ENCODE assay signal across 8 cellular contexts in the genomic region with DNA sequence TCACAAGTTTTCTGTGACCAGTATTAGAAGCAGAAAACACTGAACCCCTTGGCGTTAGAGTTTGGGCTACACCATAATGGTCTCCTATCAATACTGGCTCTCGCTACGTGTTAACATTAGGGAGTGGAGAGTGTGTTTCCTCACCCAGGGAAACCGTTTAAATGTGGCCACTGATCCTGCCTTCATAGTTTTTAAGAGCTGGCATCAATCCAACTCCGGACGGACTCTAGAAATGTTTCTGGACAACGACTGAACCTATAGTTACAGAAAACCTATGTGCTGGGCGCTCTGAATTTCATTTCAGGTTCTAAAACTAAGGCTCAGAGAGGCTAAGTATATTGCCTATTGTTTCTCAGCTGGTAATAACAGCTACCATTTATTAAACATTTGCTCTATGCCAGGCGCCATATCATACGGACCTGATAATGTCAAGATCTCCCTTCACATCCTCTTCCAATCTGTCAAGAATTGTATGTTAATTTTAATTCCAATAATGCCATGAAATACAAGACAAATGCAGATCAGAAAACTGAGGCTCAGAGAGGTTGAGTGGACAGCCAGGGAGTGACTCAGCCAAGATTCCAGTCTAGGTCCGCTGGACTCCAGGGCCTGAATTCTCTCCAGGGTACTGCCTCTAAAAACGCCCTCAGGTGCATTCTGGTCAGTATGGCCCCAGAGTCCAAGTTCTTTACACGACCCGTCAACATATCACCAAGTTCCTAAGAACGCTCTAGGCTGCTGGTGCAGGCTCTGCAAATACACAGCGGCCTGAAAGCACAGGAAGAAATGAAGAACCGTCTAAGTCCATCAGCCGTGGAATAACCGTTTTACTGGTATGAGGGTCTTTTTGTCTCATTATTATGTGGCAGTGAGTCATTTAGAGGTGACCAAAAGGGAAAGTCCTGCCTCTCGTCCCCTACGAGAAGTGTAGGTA. TPM values are rescaled to one million over a fixed set of nuclear protein-coding genes. Genes with fewer than 3 reads are reported as not detected.
DNase-seq lines count a peak whose midpoint lies in the region; TF ChIP-seq lines count a peak whose summit lies in the region.

No MANE protein-coding gene starts in this region.

- intact Hi-C loops in lower leg skin (cut with DNase I; ENCODE audit: low total_unique reads): no loop called here
- intact Hi-C loops in tibial artery (cut with DNase I; ENCODE audit: low total_unique reads): no loop called here

- H3K27ac Mint-ChIP-seq in chondrocyte (ENCODE audit: unreplicated experiment): peak overlapping the region; percentile 100

- H3K4me1 Mint-ChIP-seq in chondrocyte (ENCODE audit: low read depth): peaks cover 62% of the 10 kb centered on the region

- peaks cover 0 to 43% (median 21%) of the 10 kb centered on the region in 4 donors for H3K4me1 ChIP-seq in tibial artery

- H3K27me3 ChIP-seq in tibial artery: no peaks in the 10 kb centered on the region

- H3K4me3 ChIP-seq in lower leg skin (ENCODE audit: low read depth, poor library complexity, severe bottlenecking) (peak overlapping the region; percentile 83), tibial artery (peak overlapping the region; percentile 60 to 90)

- H3K27ac ChIP-seq in tibial artery: peak overlapping the region; percentile 87 to 97

- peaks cover 3% of the 10 kb centered on the region for H3K9me3 Mint-ChIP-seq in chondrocyte (ENCODE audit: low read depth)

- peak overlapping the region; percentile 98 for H3K4me3 Mint-ChIP-seq in chondrocyte (ENCODE audit: unreplicated experiment)

- no peaks in the 10 kb centered on the region for H3K27me3 Mint-ChIP-seq in chondrocyte (ENCODE audit: low read depth)

- no peaks in the 10 kb centered on the region for H3K36me3 ChIP-seq in tibial artery

- TF ChIP-seq CTCF in chondrocyte (IDR thresholded peaks at IDR 0.05) (no peak), lower leg skin (IDR thresholded peaks at IDR 0.05) (no peak), tibial artery (IDR thresholded peaks at IDR 0.05) (no peak)

- H3K36me3 Mint-ChIP-seq in chondrocyte (ENCODE audit: low read depth): no peaks in the 10 kb centered on the region

- H3K9me3 ChIP-seq in tibial artery: no peaks in the 10 kb centered on the region

- TF ChIP-seq POLR2A in lower leg skin (IDR thresholded peaks at IDR 0.05): no peak

- DNase-seq in NOMO-1 treated with DMSO at 0.1 percent for 48 hours (lab: John Stamatoyannopoulos, UW; ENCODE audit: unreplicated experiment): peak; percentile 59
- DNase-seq in NOMO-1 treated with dmso at 0.1 percent for 144 hours (lab: John Stamatoyannopoulos, UW; ENCODE audit: unreplicated experiment): no peak
- DNase-seq in NCI-H748 treated with DMSO at 0.1 percent for 48 hours (lab: John Stamatoyannopoulos, UW): peak; percentile 50
- DNase-seq in chondrocyte (ENCODE audit: low spot score): no peak
- DNase-seq in lower leg skin (ENCODE audit: low spot score in 2 of 2): peak; percentile 26 to 85
- peak; percentile 22 to 66 for DNase-seq in tibial artery
- no peak for DNase-seq in SK-N-DZ (ENCODE audit: low spot score)
- DNase-seq in GDM1 (lab: John Stamatoyannopoulos, UW): no peak

- 16 to 19% methylated on average over 21 of the region's 21 CpGs for whole genome bisulfite sequencing in lower leg skin, 2 donors

RNA-seq across cellular contexts. Expression of a gene that starts 0.9 kb away (rescaled TPM):
- total RNA-seq in chondrocyte (59.9 to 92.6 TPM (median 78.9 TPM) in 3 replicates), lower leg skin (10 to 100 TPM; 29.1 to 84.8 (median 32.6) TPM)
- 46.2 and 80.1 TPM in 2 replicates for polyA plus RNA-seq in SK-N-DZ (2014; cell fraction: cytosol; rRNA removed)
- 215 and 320 TPM in 2 replicates for polyA plus RNA-seq in SK-N-DZ (2014; cell fraction: nucleus; rRNA removed)

Comparison
In these comparisons a context has a peak if more than half of its experiments do, and no peak if none do; other contexts are left out.
1. DNase-seq: peak in NOMO-1 treated with DMSO at 0.1 percent for 48 hours (single experiment), NCI-H748 treated with DMSO at 0.1 percent for 48 hours (single experiment), lower leg skin (2 of 2) and tibial artery (2 of 2); none in NOMO-1 treated with dmso at 0.1 percent for 144 hours (single experiment), chondrocyte (single experiment), SK-N-DZ (single experiment) and GDM1 (single experiment).